In the genomic region with DNA sequence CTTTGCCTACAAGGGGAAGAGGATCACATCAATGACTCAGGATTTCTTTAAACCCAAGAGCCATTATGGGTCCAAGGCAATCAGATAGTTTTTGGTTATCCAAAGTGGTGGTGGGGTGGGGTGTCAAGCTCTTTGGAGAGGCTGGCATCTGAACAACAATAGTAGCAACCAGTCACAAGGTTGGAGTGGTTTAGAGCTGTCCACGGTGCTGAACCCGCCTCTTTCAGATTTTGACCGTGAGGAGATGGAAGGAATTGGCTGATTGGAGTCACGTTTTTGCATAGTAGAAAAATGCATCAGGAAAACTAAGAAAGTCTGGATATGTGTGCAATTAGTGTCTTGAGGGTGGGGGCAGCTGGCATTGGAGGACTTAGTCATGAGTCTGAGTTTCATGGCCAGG, we compare ENCODE assay signal across 1 cellular context.
TF ChIP-seq lines count a peak whose summit lies in the region.

No MANE protein-coding gene starts in this region.

TF ChIP-seq in K562, 482 proteins besides CTCF, POLR2A, EP300 and RAD21 (continued from another document):
- TF ChIP-seq, protein P1, sequence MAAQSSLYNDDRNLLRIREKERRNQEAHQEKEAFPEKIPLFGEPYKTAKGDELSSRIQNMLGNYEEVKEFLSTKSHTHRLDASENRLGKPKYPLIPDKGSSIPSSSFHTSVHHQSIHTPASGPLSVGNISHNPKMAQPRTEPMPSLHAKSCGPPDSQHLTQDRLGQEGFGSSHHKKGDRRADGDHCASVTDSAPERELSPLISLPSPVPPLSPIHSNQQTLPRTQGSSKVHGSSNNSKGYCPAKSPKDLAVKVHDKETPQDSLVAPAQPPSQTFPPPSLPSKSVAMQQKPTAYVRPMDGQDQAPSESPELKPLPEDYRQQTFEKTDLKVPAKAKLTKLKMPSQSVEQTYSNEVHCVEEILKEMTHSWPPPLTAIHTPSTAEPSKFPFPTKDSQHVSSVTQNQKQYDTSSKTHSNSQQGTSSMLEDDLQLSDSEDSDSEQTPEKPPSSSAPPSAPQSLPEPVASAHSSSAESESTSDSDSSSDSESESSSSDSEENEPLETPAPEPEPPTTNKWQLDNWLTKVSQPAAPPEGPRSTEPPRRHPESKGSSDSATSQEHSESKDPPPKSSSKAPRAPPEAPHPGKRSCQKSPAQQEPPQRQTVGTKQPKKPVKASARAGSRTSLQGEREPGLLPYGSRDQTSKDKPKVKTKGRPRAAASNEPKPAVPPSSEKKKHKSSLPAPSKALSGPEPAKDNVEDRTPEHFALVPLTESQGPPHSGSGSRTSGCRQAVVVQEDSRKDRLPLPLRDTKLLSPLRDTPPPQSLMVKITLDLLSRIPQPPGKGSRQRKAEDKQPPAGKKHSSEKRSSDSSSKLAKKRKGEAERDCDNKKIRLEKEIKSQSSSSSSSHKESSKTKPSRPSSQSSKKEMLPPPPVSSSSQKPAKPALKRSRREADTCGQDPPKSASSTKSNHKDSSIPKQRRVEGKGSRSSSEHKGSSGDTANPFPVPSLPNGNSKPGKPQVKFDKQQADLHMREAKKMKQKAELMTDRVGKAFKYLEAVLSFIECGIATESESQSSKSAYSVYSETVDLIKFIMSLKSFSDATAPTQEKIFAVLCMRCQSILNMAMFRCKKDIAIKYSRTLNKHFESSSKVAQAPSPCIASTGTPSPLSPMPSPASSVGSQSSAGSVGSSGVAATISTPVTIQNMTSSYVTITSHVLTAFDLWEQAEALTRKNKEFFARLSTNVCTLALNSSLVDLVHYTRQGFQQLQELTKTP (IDR thresholded peaks at IDR 0.05; ENCODE audit: low read depth in 1 of 2, partially characterized antibody in 2 of 2) = peak in 1 of 2 experiments; percentile 60
- TF ChIP-seq TEAD1 (CRISPR knock-in tag; IDR thresholded peaks at IDR 0.05) (0 out of 4 replicates have a peak, but pooled peaks of 1 of the 2 experiments have one; percentile 12), ETS2 (tag; IDR thresholded peaks at IDR 0.05; ENCODE audit: borderline replicate concordance, poor library complexity, severe bottlenecking) (no peak), ZNF766 (CRISPR knock-in tag; conservative IDR thresholded peaks at IDR 0.05) (peak; percentile 70; the same call in 1 of the 2 replicates), ZNF133 (CRISPR knock-in tag; IDR thresholded peaks at IDR 0.05) (no peak), KDM5B (IDR thresholded peaks at IDR 0.05; ENCODE audit: insufficient replicate concordance, low read depth, low read length) (no peak), EHMT2 (IDR thresholded peaks at IDR 0.05) (peak; percentile 97)
- TF ChIP-seq, protein P2, sequence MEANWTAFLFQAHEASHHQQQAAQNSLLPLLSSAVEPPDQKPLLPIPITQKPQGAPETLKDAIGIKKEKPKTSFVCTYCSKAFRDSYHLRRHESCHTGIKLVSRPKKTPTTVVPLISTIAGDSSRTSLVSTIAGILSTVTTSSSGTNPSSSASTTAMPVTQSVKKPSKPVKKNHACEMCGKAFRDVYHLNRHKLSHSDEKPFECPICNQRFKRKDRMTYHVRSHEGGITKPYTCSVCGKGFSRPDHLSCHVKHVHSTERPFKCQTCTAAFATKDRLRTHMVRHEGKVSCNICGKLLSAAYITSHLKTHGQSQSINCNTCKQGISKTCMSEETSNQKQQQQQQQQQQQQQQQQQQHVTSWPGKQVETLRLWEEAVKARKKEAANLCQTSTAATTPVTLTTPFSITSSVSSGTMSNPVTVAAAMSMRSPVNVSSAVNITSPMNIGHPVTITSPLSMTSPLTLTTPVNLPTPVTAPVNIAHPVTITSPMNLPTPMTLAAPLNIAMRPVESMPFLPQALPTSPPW (CRISPR knock-in tag; IDR thresholded peaks at IDR 0.05) = peak; percentile 15; the same call in 1 of the 2 replicates
- TF ChIP-seq, protein P3, sequence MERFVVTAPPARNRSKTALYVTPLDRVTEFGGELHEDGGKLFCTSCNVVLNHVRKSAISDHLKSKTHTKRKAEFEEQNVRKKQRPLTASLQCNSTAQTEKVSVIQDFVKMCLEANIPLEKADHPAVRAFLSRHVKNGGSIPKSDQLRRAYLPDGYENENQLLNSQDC (CRISPR knock-in tag; IDR thresholded peaks at IDR 0.05) = no peak
- TF ChIP-seq, protein P4, sequence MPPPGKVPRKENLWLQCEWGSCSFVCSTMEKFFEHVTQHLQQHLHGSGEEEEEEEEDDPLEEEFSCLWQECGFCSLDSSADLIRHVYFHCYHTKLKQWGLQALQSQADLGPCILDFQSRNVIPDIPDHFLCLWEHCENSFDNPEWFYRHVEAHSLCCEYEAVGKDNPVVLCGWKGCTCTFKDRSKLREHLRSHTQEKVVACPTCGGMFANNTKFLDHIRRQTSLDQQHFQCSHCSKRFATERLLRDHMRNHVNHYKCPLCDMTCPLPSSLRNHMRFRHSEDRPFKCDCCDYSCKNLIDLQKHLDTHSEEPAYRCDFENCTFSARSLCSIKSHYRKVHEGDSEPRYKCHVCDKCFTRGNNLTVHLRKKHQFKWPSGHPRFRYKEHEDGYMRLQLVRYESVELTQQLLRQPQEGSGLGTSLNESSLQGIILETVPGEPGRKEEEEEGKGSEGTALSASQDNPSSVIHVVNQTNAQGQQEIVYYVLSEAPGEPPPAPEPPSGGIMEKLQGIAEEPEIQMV (tag; conservative IDR thresholded peaks at IDR 0.05; ENCODE audit: low read depth) = no peak
